In genomic region chr1:197649188-197649587, GRCh38 we compare ENCODE assay signal across 5 cellular contexts.
"Had no signal": no experiment of that assay in that cellular context is flagged by ENCODE, and none has a peak within 500 bp of the region (broad histone marks: within the 10 kb centered on the region; RNA-seq: fewer than 3 reads in every experiment).

No MANE protein-coding gene starts in this region.

- H3K4me1 Mint-ChIP-seq: GM23338, H9 had no signal

- H3K4me3 Mint-ChIP-seq: GM23338, H9 had no signal

- H3K27ac Mint-ChIP-seq: GM23338, H9 had no signal

- ATAC-seq: GM23338, K562 had no signal

- H3K9me3 Mint-ChIP-seq: GM23338, H9 had no signal

- DNase-seq: H9, HCEC 1CT, IMR-90 had no signal
